1 cellular context compared by ENCODE assay signal in genomic region chr20:50282592-50283241, GRCh38.
A peak's percentile ranks its signal among the peaks of the same experiment; 100 is the strongest.
TF ChIP-seq lines count a peak whose summit lies in the region.

No MANE protein-coding gene starts in this region.

TF ChIP-seq in HepG2, 621 proteins besides CTCF, POLR2A, EP300 and RAD21 (continued from another document and continues in another):
- TF ChIP-seq ZNF318 (CRISPR knock-in tag; IDR thresholded peaks at IDR 0.05): 0 out of 2 replicates have a peak, but pooled peaks have one; percentile 33
- 0 out of 2 replicates have a peak, but pooled peaks have one; percentile 75 for TF ChIP-seq ZNF543 (CRISPR knock-in tag; IDR thresholded peaks at IDR 0.05)
- TF ChIP-seq KMT2A (CRISPR knock-in tag; IDR thresholded peaks at IDR 0.05): 0 out of 2 replicates have a peak, but pooled peaks have one; percentile 24
- 0 out of 2 replicates have a peak, but pooled peaks have one; percentile 58 for TF ChIP-seq ARHGAP35 (CRISPR knock-in tag; IDR thresholded peaks at IDR 0.05; ENCODE audit: borderline replicate concordance)
- TF ChIP-seq SMC3 (IDR thresholded peaks at IDR 0.05; ENCODE audit: low read length): peak; percentile 32; the same call in 1 of the 2 replicates
- TF ChIP-seq MIER3 (CRISPR knock-in tag; IDR thresholded peaks at IDR 0.05; ENCODE audit: borderline replicate concordance): 0 out of 2 replicates have a peak, but pooled peaks have one; percentile 19
- TF ChIP-seq HCFC1 (IDR thresholded peaks at IDR 0.05; ENCODE audit: low read depth, low read length): no peak
- peak; percentile 49 for TF ChIP-seq SRSF1 (optimal IDR thresholded peaks at IDR 0.05; ENCODE audit: low read depth, low read length)
- no peak for TF ChIP-seq ZNF256 (CRISPR knock-in tag; conservative IDR thresholded peaks at IDR 0.05)
- no peak for TF ChIP-seq SIX4 (CRISPR knock-in tag; IDR thresholded peaks at IDR 0.05)
- no peak for TF ChIP-seq NFIB (CRISPR knock-in tag; IDR thresholded peaks at IDR 0.05; ENCODE audit: borderline replicate concordance)
- no peak for TF ChIP-seq PRDM15 (CRISPR knock-in tag; IDR thresholded peaks at IDR 0.05)
- no peak for TF ChIP-seq ZNF180 (CRISPR knock-in tag; IDR thresholded peaks at IDR 0.05; ENCODE audit: borderline replicate concordance, low read depth)
- no peak for TF ChIP-seq SP1 (IDR thresholded peaks at IDR 0.05)
- TF ChIP-seq SP1 (CRISPR knock-in tag; IDR thresholded peaks at IDR 0.05): no peak
- TF ChIP-seq TGIF2 (CRISPR knock-in tag; IDR thresholded peaks at IDR 0.05): no peak
- peak in 1 of 2 experiments; percentile 19; a peak in 1 of 4 replicates for TF ChIP-seq KLF16 (CRISPR knock-in tag; IDR thresholded peaks at IDR 0.05)
- TF ChIP-seq ZNF788 (CRISPR knock-in tag; IDR thresholded peaks at IDR 0.05; ENCODE audit: borderline replicate concordance): 0 out of 2 replicates have a peak, but pooled peaks have one; percentile 44
- peak; percentile 19; the same call in 1 of the 2 replicates for TF ChIP-seq HNF1B (CRISPR knock-in tag; IDR thresholded peaks at IDR 0.05)
- TF ChIP-seq PCBP1 (IDR thresholded peaks at IDR 0.05; ENCODE audit: borderline replicate concordance, low read depth, low read length): 0 out of 2 replicates have a peak, but pooled peaks have one; percentile 57
- no peak for TF ChIP-seq ATF7 (IDR thresholded peaks at IDR 0.05)
- TF ChIP-seq ATF7 (CRISPR knock-in tag; IDR thresholded peaks at IDR 0.05): 0 out of 2 replicates have a peak, but pooled peaks have one; percentile 16
- 0 out of 2 replicates have a peak, but pooled peaks have one; percentile 19 for TF ChIP-seq ATAD3A (CRISPR knock-in tag; IDR thresholded peaks at IDR 0.05)
- peak; percentile 83 for TF ChIP-seq PATZ1 (CRISPR knock-in tag; IDR thresholded peaks at IDR 0.05)
- peak; percentile 57 for TF ChIP-seq IRF2 (CRISPR knock-in tag; IDR thresholded peaks at IDR 0.05)
- no peak for TF ChIP-seq KDM5B (CRISPR knock-in tag; IDR thresholded peaks at IDR 0.05; ENCODE audit: borderline replicate concordance)
- no peak for TF ChIP-seq SOX6 (IDR thresholded peaks at IDR 0.05)
- TF ChIP-seq SOX6 (CRISPR knock-in tag; IDR thresholded peaks at IDR 0.05): peak; percentile 9; the same call in 1 of the 2 replicates
- 0 out of 2 replicates have a peak, but pooled peaks have one; percentile 29 for TF ChIP-seq SMAD3 (CRISPR knock-in tag; IDR thresholded peaks at IDR 0.05)
- TF ChIP-seq ZSCAN29 (CRISPR knock-in tag; conservative IDR thresholded peaks at IDR 0.05): 0 out of 2 replicates have a peak, but pooled peaks have one; percentile 35
- TF ChIP-seq ZBTB7A (CRISPR knock-in tag; IDR thresholded peaks at IDR 0.05): peak; percentile 52; the same call in 1 of the 2 replicates
- no peak; the same call in 1 of the 2 replicates for TF ChIP-seq ZNF550 (CRISPR knock-in tag; IDR thresholded peaks at IDR 0.05; ENCODE audit: borderline replicate concordance)
- TF ChIP-seq HMGXB4 (CRISPR knock-in tag; IDR thresholded peaks at IDR 0.05; ENCODE audit: borderline replicate concordance in 1 of 2, low read depth in 1 of 2): peak in 1 of 2 experiments; percentile 7; a peak in 1 of 4 replicates
- TF ChIP-seq ATF2 (CRISPR knock-in tag; IDR thresholded peaks at IDR 0.05): 0 out of 2 replicates have a peak, but pooled peaks have one; percentile 26
- TF ChIP-seq ZNF468 (CRISPR knock-in tag; IDR thresholded peaks at IDR 0.05): 0 out of 2 replicates have a peak, but pooled peaks have one; percentile 79
- TF ChIP-seq ERF (CRISPR knock-in tag; IDR thresholded peaks at IDR 0.05): 0 out of 2 replicates have a peak, but pooled peaks have one; percentile 51
- no peak for TF ChIP-seq ZNF740 (CRISPR knock-in tag; IDR thresholded peaks at IDR 0.05)
- no peak for TF ChIP-seq ZNF670 (CRISPR knock-in tag; IDR thresholded peaks at IDR 0.05; ENCODE audit: borderline replicate concordance)
- TF ChIP-seq POGZ (CRISPR knock-in tag; IDR thresholded peaks at IDR 0.05): 0 out of 2 replicates have a peak, but pooled peaks have one; percentile 2
- TF ChIP-seq ETV5 (CRISPR knock-in tag; IDR thresholded peaks at IDR 0.05; ENCODE audit: borderline replicate concordance): 0 out of 2 replicates have a peak, but pooled peaks have one; percentile 13
- TF ChIP-seq PLRG1 (conservative IDR thresholded peaks at IDR 0.05): no peak
- TF ChIP-seq PAF1 (CRISPR knock-in tag; IDR thresholded peaks at IDR 0.05): no peak
- TF ChIP-seq MAFG (CRISPR knock-in tag; IDR thresholded peaks at IDR 0.05): no peak
